Comparison of ENCODE assay signal across 1 cellular context in genomic region chr3:129627350-129628168, GRCh38.
A peak's percentile ranks its signal among the peaks of the same experiment; 100 is the strongest.
TF ChIP-seq lines count a peak whose summit lies in the region.

No MANE protein-coding gene starts in this region.

TF ChIP-seq in HepG2, 621 proteins besides CTCF, POLR2A, EP300 and RAD21 (continued from another document and continues in another):
- TF ChIP-seq PITX1 (CRISPR knock-in tag; IDR thresholded peaks at IDR 0.05) (peak; percentile 44; the same call in 1 of the 2 replicates), EHMT2 (IDR thresholded peaks at IDR 0.05; ENCODE audit: borderline replicate concordance, low read depth, low read length) (no peak), YEATS2 (CRISPR knock-in tag; IDR thresholded peaks at IDR 0.05; ENCODE audit: borderline replicate concordance) (0 out of 2 replicates have a peak, but pooled peaks have one; percentile 36), KAT7 (CRISPR knock-in tag; IDR thresholded peaks at IDR 0.05; ENCODE audit: borderline replicate concordance) (no peak), NR1H2 (CRISPR knock-in tag; IDR thresholded peaks at IDR 0.05; ENCODE audit: borderline replicate concordance, low read depth) (no peak), HDAC1 (CRISPR knock-in tag; IDR thresholded peaks at IDR 0.05) (no peak), ARID3A (IDR thresholded peaks at IDR 0.05; ENCODE audit: low read depth, low read length) (no peak), GABPB1 (CRISPR knock-in tag; IDR thresholded peaks at IDR 0.05) (peak; percentile 15; the same call in 1 of the 2 replicates), THAP11 (CRISPR knock-in tag; IDR thresholded peaks at IDR 0.05) (peak; percentile 14; the same call in 1 of the 2 replicates), ZBTB39 (CRISPR knock-in tag; IDR thresholded peaks at IDR 0.05) (peak; percentile 52; the same call in 1 of the 2 replicates), DMTF1 (CRISPR knock-in tag; IDR thresholded peaks at IDR 0.05) (no peak), ZNF891 (CRISPR knock-in tag; IDR thresholded peaks at IDR 0.05) (peak; percentile 33; the same call in 1 of the 2 replicates), ZNF30 (CRISPR knock-in tag; IDR thresholded peaks at IDR 0.05) (no peak; the same call in 1 of the 2 replicates), THYN1 (CRISPR knock-in tag; IDR thresholded peaks at IDR 0.05; ENCODE audit: borderline replicate concordance, low read depth) (peak; percentile 40; the same call in 1 of the 2 replicates), ZNF598 (CRISPR knock-in tag; IDR thresholded peaks at IDR 0.05; ENCODE audit: borderline replicate concordance) (0 out of 2 replicates have a peak, but pooled peaks have one; percentile 58), KLF16 (CRISPR knock-in tag; IDR thresholded peaks at IDR 0.05) (no peak), HES4 (CRISPR knock-in tag; IDR thresholded peaks at IDR 0.05; ENCODE audit: borderline replicate concordance) (peak; percentile 21; the same call in 1 of the 2 replicates), ZNF317 (CRISPR knock-in tag; IDR thresholded peaks at IDR 0.05) (peak; percentile 47; the same call in 1 of the 2 replicates), MEIS2 (CRISPR knock-in tag; IDR thresholded peaks at IDR 0.05) (0 out of 2 replicates have a peak, but pooled peaks have one; percentile 41), HNRNPLL (IDR thresholded peaks at IDR 0.05; ENCODE audit: low read depth, low read length, poor library complexity, severe bottlenecking) (no peak), ZBTB33 (CRISPR knock-in tag; IDR thresholded peaks at IDR 0.05) (no peak), ZNF326 (CRISPR knock-in tag; IDR thresholded peaks at IDR 0.05; ENCODE audit: borderline replicate concordance) (no peak), ZSCAN31 (CRISPR knock-in tag; IDR thresholded peaks at IDR 0.05; ENCODE audit: low read depth) (0 out of 2 replicates have a peak, but pooled peaks have one; percentile 10), ZNF703 (CRISPR knock-in tag; IDR thresholded peaks at IDR 0.05; ENCODE audit: borderline replicate concordance) (0 out of 2 replicates have a peak, but pooled peaks have one; percentile 65), ZBTB14 (CRISPR knock-in tag; IDR thresholded peaks at IDR 0.05) (no peak), ZNF576 (CRISPR knock-in tag; IDR thresholded peaks at IDR 0.05) (no peak), ZNF510 (CRISPR knock-in tag; IDR thresholded peaks at IDR 0.05; ENCODE audit: low read depth) (0 out of 2 replicates have a peak, but pooled peaks have one; percentile 41), ZNF496 (CRISPR knock-in tag; IDR thresholded peaks at IDR 0.05; ENCODE audit: insufficient replicate concordance) (no peak), ZNF672 (CRISPR knock-in tag; IDR thresholded peaks at IDR 0.05) (no peak), KDM6A (CRISPR knock-in tag; IDR thresholded peaks at IDR 0.05; ENCODE audit: low read depth) (no peak), ZNF530 (CRISPR knock-in tag; IDR thresholded peaks at IDR 0.05; ENCODE audit: low read depth) (no peak), ZNF468 (CRISPR knock-in tag; IDR thresholded peaks at IDR 0.05) (no peak), TGIF2 (CRISPR knock-in tag; IDR thresholded peaks at IDR 0.05) (no peak), ZNF296 (CRISPR knock-in tag; conservative IDR thresholded peaks at IDR 0.05) (peak; percentile 3; the same call in 1 of the 2 replicates), HOXA7 (CRISPR knock-in tag; IDR thresholded peaks at IDR 0.05) (no peak), ZNF34 (CRISPR knock-in tag; IDR thresholded peaks at IDR 0.05; ENCODE audit: borderline replicate concordance) (no peak), ZNF792 (CRISPR knock-in tag; IDR thresholded peaks at IDR 0.05) (no peak), ZNF281 (CRISPR knock-in tag; IDR thresholded peaks at IDR 0.05; ENCODE audit: borderline replicate concordance) (no peak), ZMAT3 (CRISPR knock-in tag; conservative IDR thresholded peaks at IDR 0.05) (0 out of 2 replicates have a peak, but pooled peaks have one; percentile 37), ZNF136 (CRISPR knock-in tag; IDR thresholded peaks at IDR 0.05; ENCODE audit: low read depth) (no peak), AKAP8 (CRISPR knock-in tag; IDR thresholded peaks at IDR 0.05) (0 out of 2 replicates have a peak, but pooled peaks have one; percentile 65), ZNF24 (IDR thresholded peaks at IDR 0.05) (no peak), CREB1 (IDR thresholded peaks at IDR 0.05) (no peak), CREB1 (CRISPR knock-in tag; IDR thresholded peaks at IDR 0.05) (no peak), SRY (CRISPR knock-in tag; IDR thresholded peaks at IDR 0.05) (no peak; the same call in none of the 2 replicates), SMC3 (IDR thresholded peaks at IDR 0.05; ENCODE audit: low read length) (peak; percentile 77), ZNF562 (CRISPR knock-in tag; IDR thresholded peaks at IDR 0.05; ENCODE audit: borderline replicate concordance) (no peak), RFXANK (CRISPR knock-in tag; IDR thresholded peaks at IDR 0.05) (no peak), HMG20A (CRISPR knock-in tag; IDR thresholded peaks at IDR 0.05; ENCODE audit: borderline replicate concordance) (no peak; the same call in 1 of the 2 replicates), E2F5 (CRISPR knock-in tag; conservative IDR thresholded peaks at IDR 0.05) (no peak), KLF6 (CRISPR knock-in tag; IDR thresholded peaks at IDR 0.05) (no peak), HDAC6 (IDR thresholded peaks at IDR 0.05; ENCODE audit: low read depth, low read length) (no peak), SAP130 (CRISPR knock-in tag; IDR thresholded peaks at IDR 0.05; ENCODE audit: low read depth) (peak; percentile 56), NAIF1 (CRISPR knock-in tag; IDR thresholded peaks at IDR 0.05; ENCODE audit: borderline replicate concordance) (no peak), ZBTB7B (CRISPR knock-in tag; IDR thresholded peaks at IDR 0.05) (no peak; the same call in none of the 2 replicates), KLF9 (CRISPR knock-in tag; IDR thresholded peaks at IDR 0.05; ENCODE audit: low read depth) (no peak), HHEX (CRISPR knock-in tag; IDR thresholded peaks at IDR 0.05) (no peak), NPAS2 (CRISPR knock-in tag; IDR thresholded peaks at IDR 0.05; ENCODE audit: borderline replicate concordance) (no peak), MIER2 (CRISPR knock-in tag; IDR thresholded peaks at IDR 0.05) (0 out of 2 replicates have a peak, but pooled peaks have one; percentile 9), ZNF749 (CRISPR knock-in tag; IDR thresholded peaks at IDR 0.05; ENCODE audit: borderline replicate concordance) (no peak), ZNF354B (CRISPR knock-in tag; IDR thresholded peaks at IDR 0.05) (no peak), PAWR (CRISPR knock-in tag; IDR thresholded peaks at IDR 0.05; ENCODE audit: borderline replicate concordance) (no peak), ADNP (CRISPR knock-in tag; IDR thresholded peaks at IDR 0.05) (no peak)
